In the genomic region with DNA sequence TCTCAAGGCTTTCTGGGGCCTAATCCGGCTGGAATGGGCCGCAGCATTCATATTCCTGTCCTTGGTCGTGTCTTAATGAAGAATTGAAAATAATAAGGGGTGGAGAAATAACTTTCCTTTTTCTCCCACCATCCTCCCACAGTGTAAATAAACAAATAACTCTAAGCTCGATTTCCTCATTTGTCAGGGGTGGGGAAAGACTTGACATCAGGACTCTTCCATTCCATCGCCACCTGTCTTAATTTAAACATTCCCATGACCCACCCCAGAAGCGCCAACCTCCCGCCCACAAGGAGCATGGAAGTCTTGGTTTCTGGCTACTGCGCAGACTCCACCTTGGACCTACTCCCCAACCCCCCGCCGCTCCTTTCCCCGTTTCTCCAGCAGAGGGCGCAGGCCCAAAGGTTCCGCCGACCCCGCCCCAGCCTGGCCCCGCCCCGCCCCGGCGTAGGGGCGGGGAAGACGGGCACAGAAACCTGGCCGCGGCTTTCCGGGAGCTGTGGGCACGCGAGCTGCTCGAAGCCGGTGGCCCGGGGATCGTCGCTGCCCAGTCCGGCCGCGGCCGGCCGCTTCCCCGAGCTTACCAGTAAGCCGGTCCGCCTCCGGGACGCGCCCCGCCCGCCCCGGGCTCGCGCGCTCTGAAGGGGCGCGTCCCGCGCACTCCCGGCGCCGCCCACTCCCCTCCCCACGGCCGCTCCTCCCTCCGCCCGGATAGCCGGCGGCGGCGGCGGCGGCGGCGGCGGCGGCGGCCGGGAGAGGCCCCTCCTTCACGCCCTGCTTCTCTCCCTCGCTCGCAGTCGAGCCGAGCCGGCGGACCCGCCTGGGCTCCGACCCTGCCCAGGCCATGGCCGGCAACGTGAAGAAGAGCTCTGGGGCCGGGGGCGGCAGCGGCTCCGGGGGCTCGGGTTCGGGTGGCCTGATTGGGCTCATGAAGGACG, we compare ENCODE assay signal across 8 cellular contexts. TPM values are rescaled to one million over a fixed set of nuclear protein-coding genes. Genes with fewer than 3 reads are reported as not detected.
DNase-seq lines count a peak whose midpoint lies in the region; FAIRE-seq and TF ChIP-seq lines count a peak whose summit lies in the region.

A gene (plus strand): TSS at position 766 of the 938 bp plus-strand sequence. CDS start 79 bp downstream, at position 845.

- H4K20me1 ChIP-seq in MM.1S (ENCODE audit: insufficient read depth, low read length): no peaks in the 10 kb centered on the region

- peak within 1 kb of the TSS; percentile 97 for H3K4me2 ChIP-seq in MM.1S (ENCODE audit: low read depth, low read length)
- peak within 1 kb of the TSS; percentile 87 for H3K4me2 ChIP-seq in neuronal stem cell (ENCODE audit: insufficient read depth, low read length, poor library complexity, severe bottlenecking)

- H2BK5ac ChIP-seq in neuronal stem cell (ENCODE audit: low read length): peak within 1 kb of the TSS; percentile 82

- peaks cover 13% of the 10 kb centered on the region for H3K4me1 ChIP-seq in HAP-1
- peaks cover 8% of the 10 kb centered on the region; the same call in 1 of the 2 replicates for H3K4me1 ChIP-seq in MM.1S (ENCODE audit: low read length)
- peaks cover 6% of the 10 kb centered on the region for H3K4me1 ChIP-seq in SJSA1 (replicated peaks)
- peaks cover 2 to 3% of the 10 kb centered on the region in 2 donors for H3K4me1 ChIP-seq in neuronal stem cell (ENCODE audit: control insufficient read depth in 2 of 2, insufficient read depth in 1 of 2, low read depth in 1 of 2, low read length in 2 of 2)
- peaks cover 0 to 30% (median 19%) of the 10 kb centered on the region in 5 donors for H3K4me1 ChIP-seq in subcutaneous abdominal adipose tissue (ENCODE audit: control insufficient read depth in 5 of 5, insufficient read depth in 5 of 5, low read length in 5 of 5)

- H3K9ac ChIP-seq in MM.1S (ENCODE audit: low read length) (peak within 1 kb of the TSS; percentile 77), neuronal stem cell (ENCODE audit: low read depth, low read length, poor library complexity) (peak within 1 kb of the TSS; percentile 95), subcutaneous abdominal adipose tissue (ENCODE audit: low read length in 5 of 5) (peak within 1 kb of the TSS; percentile 22 to 88 (median 86))

- H3K23ac ChIP-seq in neuronal stem cell (ENCODE audit: low read depth, low read length, poor library complexity): peak within 1 kb of the TSS; percentile 80

- H2BK12ac ChIP-seq in neuronal stem cell (ENCODE audit: low read length): peak within 1 kb of the TSS; percentile 41

- H2AK5ac ChIP-seq in neuronal stem cell (ENCODE audit: low read depth, low read length): peak within 1 kb of the TSS; percentile 68

- H3K18ac ChIP-seq in neuronal stem cell (ENCODE audit: low read length): peak within 1 kb of the TSS; percentile 98

- H3K27ac ChIP-seq in MM.1S (ENCODE audit: low read length) (peak within 1 kb of the TSS; percentile 69; the same call in 1 of the 2 replicates), SJSA1 (peak within 1 kb of the TSS; percentile 65; the same call in 1 of the 2 replicates), neuronal stem cell (replicated peaks; ENCODE audit: low read length) (peak within 1 kb of the TSS; percentile 98), subcutaneous abdominal adipose tissue (ENCODE audit: low read depth, low read length) (peak within 1 kb of the TSS; percentile 85)

- WGBS in neuronal stem cell (ENCODE audit: extremely low coverage in 2 of 2, insufficient read length in 2 of 2, insufficient replicate concordance in 1 of 2), 2 donors: no CpG with 5 or more reads among the region's 89 CpGs

- peak within 1 kb of the TSS; percentile 98 for H3K4me3 ChIP-seq in HAP-1
- peak within 1 kb of the TSS; percentile 100 for H3K4me3 ChIP-seq in MM.1S (ENCODE audit: low read length)
- H3K4me3 ChIP-seq in SJSA1: peak within 1 kb of the TSS; percentile 87
- peak within 1 kb of the TSS; percentile 85 to 91 for H3K4me3 ChIP-seq in neuronal stem cell (ENCODE audit: low read length in 2 of 2)
- peak within 1 kb of the TSS; percentile 76 to 95 (median 87) for H3K4me3 ChIP-seq in subcutaneous abdominal adipose tissue (ENCODE audit: low read depth in 1 of 5, low read length in 5 of 5)

- H3K79me2 ChIP-seq in MM.1S (ENCODE audit: low read length): peaks cover 46% of the 10 kb centered on the region

- in situ Hi-C loops in HAP-1 (cut with MboI; ENCODE audit: low sequenced_read_pairs): no loop called here

- peak within 1 kb of the TSS; percentile 94 for H2BK15ac ChIP-seq in neuronal stem cell (ENCODE audit: low read length)

- H3K9me2 ChIP-seq in MM.1S (replicated peaks; ENCODE audit: insufficient read depth, low read length): no peaks in the 10 kb centered on the region

- no peaks in the 10 kb centered on the region for H3K9me3 ChIP-seq in HAP-1
- H3K9me3 ChIP-seq in MM.1S (replicated peaks; ENCODE audit: insufficient read depth, low read length): no peaks in the 10 kb centered on the region
- no peaks in the 10 kb centered on the region for H3K9me3 ChIP-seq in SJSA1 (replicated peaks)
- no peaks in the 10 kb centered on the region for H3K9me3 ChIP-seq in neuronal stem cell (replicated peaks in 1 of 2; ENCODE audit: control insufficient read depth in 2 of 2, insufficient read depth in 1 of 2, low read depth in 1 of 2, low read length in 2 of 2)
- H3K9me3 ChIP-seq in subcutaneous abdominal adipose tissue (ENCODE audit: control insufficient read depth in 5 of 5, low read length in 5 of 5): no peaks in the 10 kb centered on the region

- H2AFZ ChIP-seq in MM.1S (ENCODE audit: low read length) (peak within 1 kb of the TSS; percentile 95), neuronal stem cell (ENCODE audit: low read length) (peak within 1 kb of the TSS; percentile 99)

- H3K36me3 ChIP-seq in HAP-1 (replicated peaks): no peaks in the 10 kb centered on the region
- H3K36me3 ChIP-seq in MM.1S (replicated peaks; ENCODE audit: insufficient read depth, low read length): no peaks in the 10 kb centered on the region
- H3K36me3 ChIP-seq in SJSA1: peaks cover 3% of the 10 kb centered on the region
- peaks cover 0 to 2% of the 10 kb centered on the region in 2 donors for H3K36me3 ChIP-seq in neuronal stem cell (replicated peaks in 1 of 2; ENCODE audit: control insufficient read depth in 2 of 2, insufficient read depth in 2 of 2, low read length in 2 of 2)
- no peaks in the 10 kb centered on the region for H3K36me3 ChIP-seq in subcutaneous abdominal adipose tissue (ENCODE audit: control insufficient read depth in 5 of 5, insufficient read depth in 5 of 5, low read length in 5 of 5)

- H3K79me1 ChIP-seq in neuronal stem cell (ENCODE audit: low read depth, low read length): no peaks in the 10 kb centered on the region

- DNase-seq in GDM1 (lab: John Stamatoyannopoulos, UW) (peak; percentile 83), HAP-1 (ENCODE audit: low spot score in 2 of 2) (peak; percentile 88 to 98), MM.1S (peak; percentile 89), SJSA1 (ENCODE audit: low read depth in 1 of 2, low spot score in 2 of 2) (peak; percentile 84 to 88), frontal cortex (ENCODE audit: low spot score in 2 of 2) (peak; percentile 94), neuronal stem cell (ENCODE audit: low spot score) (peak; percentile 96)
- DNase-seq in activated naive CD4-positive, alpha-beta T cell (lab: John Stamatoyannopoulos, UW): peak; percentile 96 to 99 (median 97)

- TF ChIP-seq CTCF in MM.1S (IDR thresholded peaks at IDR 0.05; ENCODE audit: low read length): peak; percentile 80

- peaks cover 6% of the 10 kb centered on the region; the same call in 1 of the 2 replicates for H3F3A ChIP-seq in MM.1S (ENCODE audit: insufficient read depth, low read length)

- peak within 1 kb of the TSS; percentile 89 for H3K14ac ChIP-seq in neuronal stem cell (ENCODE audit: low read length)

- H4K8ac ChIP-seq in neuronal stem cell (ENCODE audit: low read depth, low read length): peak within 1 kb of the TSS; percentile 43

- no peak within 1 kb of the TSS for H3K4ac ChIP-seq in neuronal stem cell (ENCODE audit: low read length)

- no peak within 1 kb of the TSS for H2BK120ac ChIP-seq in neuronal stem cell (ENCODE audit: low read depth, low read length)

- no peak for FAIRE-seq in frontal cortex (lab: Jason Lieb, UNC)

- no peaks in the 10 kb centered on the region for H3K27me3 ChIP-seq in HAP-1 (ENCODE audit: low read depth)
- no peaks in the 10 kb centered on the region for H3K27me3 ChIP-seq in MM.1S (replicated peaks; ENCODE audit: insufficient read depth, low read length)
- no peaks in the 10 kb centered on the region for H3K27me3 ChIP-seq in SJSA1 (replicated peaks)
- H3K27me3 ChIP-seq in neuronal stem cell (ENCODE audit: control insufficient read depth in 3 of 3, insufficient read depth in 3 of 3, low read depth in 1 of 3, low read length in 3 of 3): no peaks in the 10 kb centered on the region
- H3K27me3 ChIP-seq in subcutaneous abdominal adipose tissue (ENCODE audit: control insufficient read depth in 5 of 5, insufficient read depth in 4 of 5, low read length in 5 of 5): no peaks in the 10 kb centered on the region

- H4K91ac ChIP-seq in neuronal stem cell (ENCODE audit: low read depth, low read length, poor library complexity): no peak within 1 kb of the TSS

RNA-seq across cellular contexts. Expression of the gene that starts here (rescaled TPM):
- 5.0 and 9.1 TPM in 2 replicates for total RNA-seq in SJSA1 (2014; rRNA removed; shearing (Covaris generic))
- total RNA-seq in frontal cortex: 8.6 TPM
- polyA plus RNA-seq in neuronal stem cell (2013, experiment 1 of 2): 10.7 TPM
- polyA plus RNA-seq in neuronal stem cell (2013, experiment 2 of 2): 11.0 TPM

Comparison
In these comparisons a context has a peak if more than half of its experiments do, and no peak if none do; other contexts are left out.
1. Peak in every context shown above with its lines: DNase-seq, H3K4me3 ChIP-seq and H3K27ac ChIP-seq.